Comparison of ENCODE assay signal across 1 cellular context in genomic region chrX:46545111-46546005, GRCh38.
TF ChIP-seq lines count a peak whose summit lies in the region.

ZNF674 (minus strand) TSS chrX:46545421; CDS start chrX:46542087, 3,334 bp downstream.

TF ChIP-seq in K562, 482 proteins besides CTCF, POLR2A, EP300 and RAD21 (continued from another document and continues in another):
- TF ChIP-seq, protein P1, sequence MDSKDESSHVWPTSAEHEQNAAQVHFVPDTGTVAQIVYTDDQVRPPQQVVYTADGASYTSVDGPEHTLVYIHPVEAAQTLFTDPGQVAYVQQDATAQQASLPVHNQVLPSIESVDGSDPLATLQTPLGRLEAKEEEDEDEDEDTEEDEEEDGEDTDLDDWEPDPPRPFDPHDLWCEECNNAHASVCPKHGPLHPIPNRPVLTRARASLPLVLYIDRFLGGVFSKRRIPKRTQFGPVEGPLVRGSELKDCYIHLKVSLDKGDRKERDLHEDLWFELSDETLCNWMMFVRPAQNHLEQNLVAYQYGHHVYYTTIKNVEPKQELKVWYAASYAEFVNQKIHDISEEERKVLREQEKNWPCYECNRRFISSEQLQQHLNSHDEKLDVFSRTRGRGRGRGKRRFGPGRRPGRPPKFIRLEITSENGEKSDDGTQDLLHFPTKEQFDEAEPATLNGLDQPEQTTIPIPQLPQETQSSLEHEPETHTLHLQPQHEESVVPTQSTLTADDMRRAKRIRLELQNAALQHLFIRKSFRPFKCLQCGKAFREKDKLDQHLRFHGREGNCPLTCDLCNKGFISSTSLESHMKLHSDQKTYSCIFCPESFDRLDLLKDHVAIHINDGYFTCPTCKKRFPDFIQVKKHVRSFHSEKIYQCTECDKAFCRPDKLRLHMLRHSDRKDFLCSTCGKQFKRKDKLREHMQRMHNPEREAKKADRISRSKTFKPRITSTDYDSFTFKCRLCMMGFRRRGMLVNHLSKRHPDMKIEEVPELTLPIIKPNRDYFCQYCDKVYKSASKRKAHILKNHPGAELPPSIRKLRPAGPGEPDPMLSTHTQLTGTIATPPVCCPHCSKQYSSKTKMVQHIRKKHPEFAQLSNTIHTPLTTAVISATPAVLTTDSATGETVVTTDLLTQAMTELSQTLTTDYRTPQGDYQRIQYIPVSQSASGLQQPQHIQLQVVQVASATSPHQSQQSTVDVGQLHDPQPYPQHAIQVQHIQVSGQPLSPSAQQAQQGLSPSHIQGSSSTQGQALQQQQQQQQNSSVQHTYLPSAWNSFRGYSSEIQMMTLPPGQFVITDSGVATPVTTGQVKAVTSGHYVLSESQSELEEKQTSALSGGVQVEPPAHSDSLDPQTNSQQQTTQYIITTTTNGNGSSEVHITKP (IDR thresholded peaks at IDR 0.05; ENCODE audit: partially characterized antibody) = no peak
- 0 out of 2 replicates have a peak, but pooled peaks have one; percentile 11 for TF ChIP-seq RB1 (IDR thresholded peaks at IDR 0.05; ENCODE audit: low read depth)
- TF ChIP-seq FOS (IDR thresholded peaks at IDR 0.05; ENCODE audit: extremely low read depth, insufficient read length) = no peak
- TF ChIP-seq, protein P2, sequence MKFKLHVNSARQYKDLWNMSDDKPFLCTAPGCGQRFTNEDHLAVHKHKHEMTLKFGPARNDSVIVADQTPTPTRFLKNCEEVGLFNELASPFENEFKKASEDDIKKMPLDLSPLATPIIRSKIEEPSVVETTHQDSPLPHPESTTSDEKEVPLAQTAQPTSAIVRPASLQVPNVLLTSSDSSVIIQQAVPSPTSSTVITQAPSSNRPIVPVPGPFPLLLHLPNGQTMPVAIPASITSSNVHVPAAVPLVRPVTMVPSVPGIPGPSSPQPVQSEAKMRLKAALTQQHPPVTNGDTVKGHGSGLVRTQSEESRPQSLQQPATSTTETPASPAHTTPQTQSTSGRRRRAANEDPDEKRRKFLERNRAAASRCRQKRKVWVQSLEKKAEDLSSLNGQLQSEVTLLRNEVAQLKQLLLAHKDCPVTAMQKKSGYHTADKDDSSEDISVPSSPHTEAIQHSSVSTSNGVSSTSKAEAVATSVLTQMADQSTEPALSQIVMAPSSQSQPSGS (CRISPR knock-in tag; IDR thresholded peaks at IDR 0.05) = no peak
- peak; percentile 64; the same call in 1 of the 2 replicates for TF ChIP-seq TFAP4 (CRISPR knock-in tag; IDR thresholded peaks at IDR 0.05; ENCODE audit: borderline replicate concordance)
- TF ChIP-seq ZNF431 (CRISPR knock-in tag; IDR thresholded peaks at IDR 0.05) = no peak
- no peak for TF ChIP-seq CHD1 (IDR thresholded peaks at IDR 0.05; ENCODE audit: low read length)
- no peak for TF ChIP-seq NFXL1 (CRISPR knock-in tag; IDR thresholded peaks at IDR 0.05)
- TF ChIP-seq ZNF239 (CRISPR knock-in tag; IDR thresholded peaks at IDR 0.05) = no peak
- no peak for TF ChIP-seq MITF (IDR thresholded peaks at IDR 0.05)
- no peak for TF ChIP-seq FOXM1 (IDR thresholded peaks at IDR 0.05; ENCODE audit: low read depth)
- no peak for TF ChIP-seq FOXM1 (CRISPR knock-in tag; IDR thresholded peaks at IDR 0.05; ENCODE audit: low read depth)
- TF ChIP-seq, protein P3, sequence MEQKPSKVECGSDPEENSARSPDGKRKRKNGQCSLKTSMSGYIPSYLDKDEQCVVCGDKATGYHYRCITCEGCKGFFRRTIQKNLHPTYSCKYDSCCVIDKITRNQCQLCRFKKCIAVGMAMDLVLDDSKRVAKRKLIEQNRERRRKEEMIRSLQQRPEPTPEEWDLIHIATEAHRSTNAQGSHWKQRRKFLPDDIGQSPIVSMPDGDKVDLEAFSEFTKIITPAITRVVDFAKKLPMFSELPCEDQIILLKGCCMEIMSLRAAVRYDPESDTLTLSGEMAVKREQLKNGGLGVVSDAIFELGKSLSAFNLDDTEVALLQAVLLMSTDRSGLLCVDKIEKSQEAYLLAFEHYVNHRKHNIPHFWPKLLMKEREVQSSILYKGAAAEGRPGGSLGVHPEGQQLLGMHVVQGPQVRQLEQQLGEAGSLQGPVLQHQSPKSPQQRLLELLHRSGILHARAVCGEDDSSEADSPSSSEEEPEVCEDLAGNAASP (IDR thresholded peaks at IDR 0.05) = no peak
- no peak for TF ChIP-seq ZNF398 (CRISPR knock-in tag; IDR thresholded peaks at IDR 0.05)
- no peak for TF ChIP-seq ERF (CRISPR knock-in tag; IDR thresholded peaks at IDR 0.05)
- TF ChIP-seq SMARCC2 (IDR thresholded peaks at IDR 0.05; ENCODE audit: low read depth) = 0 out of 2 replicates have a peak, but pooled peaks have one; percentile 29
- no peak for TF ChIP-seq FOXA1 (IDR thresholded peaks at IDR 0.05; ENCODE audit: borderline replicate concordance)
- peak; percentile 45; the same call in 1 of the 2 replicates for TF ChIP-seq ETV5 (CRISPR knock-in tag; IDR thresholded peaks at IDR 0.05; ENCODE audit: low read depth)
- TF ChIP-seq, protein P4, sequence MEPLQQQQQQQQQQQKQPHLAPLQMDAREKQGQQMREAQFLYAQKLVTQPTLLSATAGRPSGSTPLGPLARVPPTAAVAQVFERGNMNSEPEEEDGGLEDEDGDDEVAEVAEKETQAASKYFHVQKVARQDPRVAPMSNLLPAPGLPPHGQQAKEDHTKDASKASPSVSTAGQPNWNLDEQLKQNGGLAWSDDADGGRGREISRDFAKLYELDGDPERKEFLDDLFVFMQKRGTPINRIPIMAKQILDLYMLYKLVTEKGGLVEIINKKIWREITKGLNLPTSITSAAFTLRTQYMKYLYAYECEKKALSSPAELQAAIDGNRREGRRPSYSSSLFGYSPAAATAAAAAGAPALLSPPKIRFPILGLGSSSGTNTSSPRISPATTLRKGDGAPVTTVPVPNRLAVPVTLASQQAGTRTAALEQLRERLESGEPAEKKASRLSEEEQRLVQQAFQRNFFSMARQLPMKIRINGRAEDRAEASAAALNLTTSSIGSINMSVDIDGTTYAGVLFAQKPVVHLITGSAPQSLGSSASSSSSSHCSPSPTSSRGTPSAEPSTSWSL (CRISPR knock-in tag; IDR thresholded peaks at IDR 0.05; ENCODE audit: borderline replicate concordance) = no peak
- TF ChIP-seq ZBTB1 (CRISPR knock-in tag; IDR thresholded peaks at IDR 0.05; ENCODE audit: borderline replicate concordance, low read depth) = no peak
- TF ChIP-seq, protein P5, sequence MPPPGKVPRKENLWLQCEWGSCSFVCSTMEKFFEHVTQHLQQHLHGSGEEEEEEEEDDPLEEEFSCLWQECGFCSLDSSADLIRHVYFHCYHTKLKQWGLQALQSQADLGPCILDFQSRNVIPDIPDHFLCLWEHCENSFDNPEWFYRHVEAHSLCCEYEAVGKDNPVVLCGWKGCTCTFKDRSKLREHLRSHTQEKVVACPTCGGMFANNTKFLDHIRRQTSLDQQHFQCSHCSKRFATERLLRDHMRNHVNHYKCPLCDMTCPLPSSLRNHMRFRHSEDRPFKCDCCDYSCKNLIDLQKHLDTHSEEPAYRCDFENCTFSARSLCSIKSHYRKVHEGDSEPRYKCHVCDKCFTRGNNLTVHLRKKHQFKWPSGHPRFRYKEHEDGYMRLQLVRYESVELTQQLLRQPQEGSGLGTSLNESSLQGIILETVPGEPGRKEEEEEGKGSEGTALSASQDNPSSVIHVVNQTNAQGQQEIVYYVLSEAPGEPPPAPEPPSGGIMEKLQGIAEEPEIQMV (tag; conservative IDR thresholded peaks at IDR 0.05; ENCODE audit: low read depth) = no peak
- TF ChIP-seq NCOA2 (IDR thresholded peaks at IDR 0.05; ENCODE audit: partially characterized antibody in 2 of 2) = no peak
- TF ChIP-seq ZNF318 (IDR thresholded peaks at IDR 0.05; ENCODE audit: borderline replicate concordance in 1 of 2, low read depth in 1 of 2) = no peak
- TF ChIP-seq CBFB (CRISPR knock-in tag; IDR thresholded peaks at IDR 0.05) = no peak
- no peak for TF ChIP-seq THAP12 (CRISPR knock-in tag; IDR thresholded peaks at IDR 0.05)
- 0 out of 2 replicates have a peak, but pooled peaks have one; percentile 58 for TF ChIP-seq XRCC5 (IDR thresholded peaks at IDR 0.05; ENCODE audit: low read depth, low read length)
- TF ChIP-seq RBM22 (IDR thresholded peaks at IDR 0.05; ENCODE audit: low read depth, low read length, poor library complexity, severe bottlenecking) = no peak
- TF ChIP-seq ZNF778 (CRISPR knock-in tag; IDR thresholded peaks at IDR 0.05) = no peak
